Comparison of ENCODE assay signal across 2 cellular contexts in the genomic region with DNA sequence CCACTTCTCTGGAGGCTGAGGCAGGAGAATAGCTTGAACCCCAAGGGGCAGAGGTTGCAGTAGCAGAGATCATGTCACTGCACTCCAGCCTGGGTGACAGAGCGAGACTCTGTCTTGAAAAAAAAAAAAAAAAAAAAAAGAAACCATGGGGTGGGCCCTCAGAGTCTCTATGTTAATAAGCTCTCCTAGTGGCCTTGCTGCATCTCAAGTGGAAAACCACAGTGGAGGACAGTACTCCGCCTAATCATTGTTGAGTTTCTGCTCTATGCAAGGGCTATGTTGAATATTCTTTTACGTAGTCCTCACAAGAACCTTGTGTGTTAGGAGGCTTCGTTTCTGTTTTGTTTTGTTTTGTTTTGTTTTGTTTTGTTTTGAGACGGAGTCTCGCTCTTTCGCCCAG.
TF ChIP-seq lines count a peak whose summit lies in the region.

No MANE protein-coding gene starts in this region.

TF ChIP-seq in SK-N-SH, 30 proteins besides CTCF, POLR2A, EP300 and RAD21:
- no peak for TF ChIP-seq ZBTB33 (IDR thresholded peaks at IDR 0.05; ENCODE audit: borderline replicate concordance, low read depth)
- no peak for TF ChIP-seq REST (IDR thresholded peaks at IDR 0.05; ENCODE audit: low read depth, low read length)
- TF ChIP-seq NRF1 (IDR thresholded peaks at IDR 0.05; ENCODE audit: low read depth, low read length), result no peak
- no peak for TF ChIP-seq YY1 (IDR thresholded peaks at IDR 0.05; ENCODE audit: low read depth)
- no peak for TF ChIP-seq TAF1 (IDR thresholded peaks at IDR 0.05; ENCODE audit: borderline replicate concordance, low read depth, low read length)
- TF ChIP-seq, protein P1, sequence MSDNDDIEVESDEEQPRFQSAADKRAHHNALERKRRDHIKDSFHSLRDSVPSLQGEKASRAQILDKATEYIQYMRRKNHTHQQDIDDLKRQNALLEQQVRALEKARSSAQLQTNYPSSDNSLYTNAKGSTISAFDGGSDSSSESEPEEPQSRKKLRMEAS (IDR thresholded peaks at IDR 0.05; ENCODE audit: low read depth), result no peak
- no peak for TF ChIP-seq SMC3 (IDR thresholded peaks at IDR 0.05; ENCODE audit: low read depth, low read length)
TF ChIP-seq in SK-N-SH: peak in this region for 0.

TF ChIP-seq in GM23338, 12 proteins besides CTCF, POLR2A, EP300 and RAD21:
- TF ChIP-seq REST (IDR thresholded peaks at IDR 0.05; ENCODE audit: unreplicated experiment) (no peak), STAT1 (IDR thresholded peaks at IDR 0.05; ENCODE audit: unreplicated experiment) (no peak), EZH2phosphoT487 (IDR thresholded peaks at IDR 0.05; ENCODE audit: unreplicated experiment) (no peak), ZNF114 (CRISPR knock-in tag; IDR thresholded peaks at IDR 0.05) (no peak), ZNF331 (CRISPR knock-in tag; IDR thresholded peaks at IDR 0.05; ENCODE audit: low read depth) (no peak), POLR2AphosphoS5 (IDR thresholded peaks at IDR 0.05; ENCODE audit: low read depth) (no peak), CREB1 (CRISPR knock-in tag; IDR thresholded peaks at IDR 0.05; ENCODE audit: low read depth) (no peak), EZH2 (IDR thresholded peaks at IDR 0.05; ENCODE audit: low read depth, unreplicated experiment) (no peak), NANOG (IDR thresholded peaks at IDR 0.05; ENCODE audit: borderline replicate concordance) (no peak), JUNB (IDR thresholded peaks at IDR 0.05; ENCODE audit: unreplicated experiment) (no peak), ETS1 (IDR thresholded peaks at IDR 0.05) (no peak)
- TF ChIP-seq, protein P2, sequence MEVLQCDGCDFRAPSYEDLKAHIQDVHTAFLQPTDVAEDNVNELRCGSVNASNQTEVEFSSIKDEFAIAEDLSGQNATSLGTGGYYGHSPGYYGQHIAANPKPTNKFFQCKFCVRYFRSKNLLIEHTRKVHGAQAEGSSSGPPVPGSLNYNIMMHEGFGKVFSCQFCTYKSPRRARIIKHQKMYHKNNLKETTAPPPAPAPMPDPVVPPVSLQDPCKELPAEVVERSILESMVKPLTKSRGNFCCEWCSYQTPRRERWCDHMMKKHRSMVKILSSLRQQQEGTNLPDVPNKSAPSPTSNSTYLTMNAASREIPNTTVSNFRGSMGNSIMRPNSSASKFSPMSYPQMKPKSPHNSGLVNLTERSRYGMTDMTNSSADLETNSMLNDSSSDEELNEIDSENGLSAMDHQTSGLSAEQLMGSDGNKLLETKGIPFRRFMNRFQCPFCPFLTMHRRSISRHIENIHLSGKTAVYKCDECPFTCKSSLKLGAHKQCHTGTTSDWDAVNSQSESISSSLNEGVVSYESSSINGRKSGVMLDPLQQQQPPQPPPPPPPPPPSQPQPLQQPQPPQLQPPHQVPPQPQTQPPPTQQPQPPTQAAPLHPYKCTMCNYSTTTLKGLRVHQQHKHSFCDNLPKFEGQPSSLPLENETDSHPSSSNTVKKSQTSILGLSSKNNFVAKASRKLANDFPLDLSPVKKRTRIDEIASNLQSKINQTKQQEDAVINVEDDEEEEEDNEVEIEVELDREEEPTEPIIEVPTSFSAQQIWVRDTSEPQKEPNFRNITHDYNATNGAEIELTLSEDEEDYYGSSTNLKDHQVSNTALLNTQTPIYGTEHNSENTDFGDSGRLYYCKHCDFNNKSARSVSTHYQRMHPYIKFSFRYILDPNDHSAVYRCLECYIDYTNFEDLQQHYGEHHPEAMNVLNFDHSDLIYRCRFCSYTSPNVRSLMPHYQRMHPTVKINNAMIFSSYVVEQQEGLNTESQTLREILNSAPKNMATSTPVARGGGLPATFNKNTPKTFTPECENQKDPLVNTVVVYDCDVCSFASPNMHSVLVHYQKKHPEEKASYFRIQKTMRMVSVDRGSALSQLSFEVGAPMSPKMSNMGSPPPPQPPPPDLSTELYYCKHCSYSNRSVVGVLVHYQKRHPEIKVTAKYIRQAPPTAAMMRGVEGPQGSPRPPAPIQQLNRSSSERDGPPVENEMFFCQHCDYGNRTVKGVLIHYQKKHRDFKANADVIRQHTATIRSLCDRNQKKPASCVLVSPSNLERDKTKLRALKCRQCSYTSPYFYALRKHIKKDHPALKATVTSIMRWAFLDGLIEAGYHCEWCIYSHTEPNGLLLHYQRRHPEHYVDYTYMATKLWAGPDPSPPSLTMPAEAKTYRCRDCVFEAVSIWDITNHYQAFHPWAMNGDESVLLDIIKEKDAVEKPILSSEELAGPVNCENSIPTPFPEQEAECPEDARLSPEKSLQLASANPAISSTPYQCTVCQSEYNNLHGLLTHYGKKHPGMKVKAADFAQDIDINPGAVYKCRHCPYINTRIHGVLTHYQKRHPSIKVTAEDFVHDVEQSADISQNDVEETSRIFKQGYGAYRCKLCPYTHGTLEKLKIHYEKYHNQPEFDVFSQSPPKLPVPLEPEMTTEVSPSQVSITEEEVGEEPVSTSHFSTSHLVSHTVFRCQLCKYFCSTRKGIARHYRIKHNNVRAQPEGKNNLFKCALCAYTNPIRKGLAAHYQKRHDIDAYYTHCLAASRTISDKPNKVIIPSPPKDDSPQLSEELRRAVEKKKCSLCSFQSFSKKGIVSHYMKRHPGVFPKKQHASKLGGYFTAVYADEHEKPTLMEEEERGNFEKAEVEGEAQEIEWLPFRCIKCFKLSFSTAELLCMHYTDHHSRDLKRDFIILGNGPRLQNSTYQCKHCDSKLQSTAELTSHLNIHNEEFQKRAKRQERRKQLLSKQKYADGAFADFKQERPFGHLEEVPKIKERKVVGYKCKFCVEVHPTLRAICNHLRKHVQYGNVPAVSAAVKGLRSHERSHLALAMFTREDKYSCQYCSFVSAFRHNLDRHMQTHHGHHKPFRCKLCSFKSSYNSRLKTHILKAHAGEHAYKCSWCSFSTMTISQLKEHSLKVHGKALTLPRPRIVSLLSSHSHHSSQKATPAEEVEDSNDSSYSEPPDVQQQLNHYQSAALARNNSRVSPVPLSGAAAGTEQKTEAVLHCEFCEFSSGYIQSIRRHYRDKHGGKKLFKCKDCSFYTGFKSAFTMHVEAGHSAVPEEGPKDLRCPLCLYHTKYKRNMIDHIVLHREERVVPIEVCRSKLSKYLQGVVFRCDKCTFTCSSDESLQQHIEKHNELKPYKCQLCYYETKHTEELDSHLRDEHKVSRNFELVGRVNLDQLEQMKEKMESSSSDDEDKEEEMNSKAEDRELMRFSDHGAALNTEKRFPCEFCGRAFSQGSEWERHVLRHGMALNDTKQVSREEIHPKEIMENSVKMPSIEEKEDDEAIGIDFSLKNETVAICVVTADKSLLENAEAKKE (CRISPR knock-in tag; IDR thresholded peaks at IDR 0.05), result no peak
